ENCODE assay signal across 26 cellular contexts in the genomic region with DNA sequence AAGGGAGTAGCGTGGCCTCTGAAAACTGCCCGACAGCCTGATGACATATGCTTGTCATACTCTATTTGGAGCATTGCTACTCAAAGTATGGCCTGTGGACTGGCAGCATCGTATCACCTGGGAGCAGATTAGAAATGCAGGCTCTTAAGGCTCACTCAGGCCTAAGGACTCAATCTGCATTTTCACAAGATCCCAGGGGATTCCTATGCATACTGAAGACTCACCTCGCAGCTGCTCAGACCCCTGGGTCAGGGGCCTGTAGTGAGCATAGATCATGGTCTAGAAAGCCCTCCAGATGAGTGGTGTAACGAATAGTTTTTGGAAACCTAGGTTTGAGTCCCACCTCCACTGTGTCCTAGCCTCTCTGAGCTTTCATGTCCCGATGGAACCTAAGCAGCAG.
"Had no signal": no experiment of that assay in that cellular context is flagged by ENCODE, and none has a peak within 500 bp of the region (broad histone marks: within the 10 kb centered on the region; RNA-seq: fewer than 3 reads in every experiment).

No MANE protein-coding gene starts in this region.

- H3K27ac ChIP-seq: body of pancreas, cardiac muscle cell, heart left ventricle, left ventricle myocardium inferior, neutrophil, sigmoid colon, stomach, thyroid gland had no signal

- DNase-seq: activated CD4-positive, alpha-beta T cell treated with anti-CD3 and anti-CD28 coated beads for 1 hour; activated CD4-positive, alpha-beta T cell treated with anti-CD3 and anti-CD28 coated beads, Interleukin-2, amount 10 ng/mL, durations not matched to agents 7 days and 5 days; activated CD8-positive, alpha-beta T cell treated with anti-CD3 and anti-CD28 coated beads for 36 hours; activated naive CD4-positive, alpha-beta T cell; activated T-cell treated with anti-CD3 and anti-CD28 coated beads, Interleukin-2, amount 50 U/mL, for 48 hours; body of pancreas; cortex of kidney; effector memory CD8-positive, alpha-beta T cell; hypothalamus; left ventricle myocardium inferior; mucosa of descending colon; sigmoid colon; small intestine; stimulated activated CD4-positive, alpha-beta T cell treated with anti-CD3 and anti-CD28 coated beads, Interleukin-4, amount 100 ng/mL, for 4 hours; stimulated activated CD8-positive, alpha-beta memory T cell treated with anti-CD3 and anti-CD28 coated beads, Interleukin-4, amount 100 ng/mL, for 48 hours; stomach; T-helper 2 cell; thyroid gland had no signal

- H3K4me3 Mint-ChIP-seq: activated CD4-positive, alpha-beta T cell treated with anti-CD3 and anti-CD28 coated beads, Interleukin-2, amount 10 ng/mL, durations not matched to agents 7 days and 5 days; activated CD8-positive, alpha-beta T cell treated with anti-CD3 and anti-CD28 coated beads for 36 hours; effector memory CD8-positive, alpha-beta T cell; natural killer cell treated with Interleukin-12 subunit alpha and Interleukin-12 subunit beta and Interleukin-15 and Interleukin-18, amount 100 ng/mL, for 72 hours; stimulated activated memory B cell treated with anti-CD40 and anti-IgM and Interleukin-4, amounts not matched to agents 10 μg/mL and 1 μg/mL and 100 μg/mL, for 72 hours had no signal

- H3K27me3 ChIP-seq: body of pancreas, heart left ventricle, sigmoid colon, thyroid gland had no signal

- H3K4me1 Mint-ChIP-seq: activated CD4-positive, alpha-beta T cell treated with anti-CD3 and anti-CD28 coated beads, Interleukin-2, amount 10 ng/mL, durations not matched to agents 7 days and 5 days; stimulated activated memory B cell treated with anti-CD40 and anti-IgM and Interleukin-4, amounts not matched to agents 10 μg/mL and 1 μg/mL and 100 μg/mL, for 72 hours had no signal

- H3K9me3 ChIP-seq: body of pancreas, heart left ventricle, left ventricle myocardium inferior, mucosa of descending colon, neutrophil, sigmoid colon, stomach, thyroid gland had no signal

- H3K9me3 Mint-ChIP-seq: activated CD4-positive, alpha-beta T cell treated with anti-CD3 and anti-CD28 coated beads, Interleukin-2, amount 10 ng/mL, durations not matched to agents 7 days and 5 days; activated CD8-positive, alpha-beta T cell treated with anti-CD3 and anti-CD28 coated beads for 36 hours; activated naive CD4-positive, alpha-beta T cell treated with anti-CD3 and anti-CD28 coated beads, Interleukin-2, amount 50 U/mL, for 72 hours; effector memory CD8-positive, alpha-beta T cell; natural killer cell treated with Interleukin-12 subunit alpha and Interleukin-12 subunit beta and Interleukin-15 and Interleukin-18, amount 100 ng/mL, for 72 hours; stimulated activated memory B cell treated with anti-CD40 and anti-IgM and Interleukin-4, amounts not matched to agents 10 μg/mL and 1 μg/mL and 100 μg/mL, for 72 hours; WTC11 had no signal

- H3K36me3 ChIP-seq: cardiac muscle cell, heart left ventricle, left ventricle myocardium inferior, neutrophil, sigmoid colon had no signal

- H3K4me3 ChIP-seq: body of pancreas, cardiac muscle cell, heart left ventricle, left ventricle myocardium inferior, lung, mucosa of descending colon, sigmoid colon, stomach, thyroid gland had no signal

- H3K27ac Mint-ChIP-seq: activated CD4-positive, alpha-beta T cell treated with anti-CD3 and anti-CD28 coated beads, Interleukin-2, amount 10 ng/mL, durations not matched to agents 7 days and 5 days; activated CD8-positive, alpha-beta T cell treated with anti-CD3 and anti-CD28 coated beads for 36 hours; activated naive CD4-positive, alpha-beta T cell treated with anti-CD3 and anti-CD28 coated beads, Interleukin-2, amount 50 U/mL, for 72 hours; effector memory CD8-positive, alpha-beta T cell; natural killer cell treated with Interleukin-12 subunit alpha and Interleukin-12 subunit beta and Interleukin-15 and Interleukin-18, amount 100 ng/mL, for 72 hours; stimulated activated memory B cell treated with anti-CD40 and anti-IgM and Interleukin-4, amounts not matched to agents 10 μg/mL and 1 μg/mL and 100 μg/mL, for 72 hours; WTC11 had no signal

- H3K36me3 Mint-ChIP-seq: activated naive CD4-positive, alpha-beta T cell treated with anti-CD3 and anti-CD28 coated beads, Interleukin-2, amount 50 U/mL, for 72 hours; natural killer cell treated with Interleukin-12 subunit alpha and Interleukin-12 subunit beta and Interleukin-15 and Interleukin-18, amount 100 ng/mL, for 72 hours; stimulated activated memory B cell treated with anti-CD40 and anti-IgM and Interleukin-4, amounts not matched to agents 10 μg/mL and 1 μg/mL and 100 μg/mL, for 72 hours; WTC11 had no signal

- H3K4me1 ChIP-seq: sigmoid colon, stomach had no signal
